ENCODE assay signal across 25 cellular contexts in the genomic region with DNA sequence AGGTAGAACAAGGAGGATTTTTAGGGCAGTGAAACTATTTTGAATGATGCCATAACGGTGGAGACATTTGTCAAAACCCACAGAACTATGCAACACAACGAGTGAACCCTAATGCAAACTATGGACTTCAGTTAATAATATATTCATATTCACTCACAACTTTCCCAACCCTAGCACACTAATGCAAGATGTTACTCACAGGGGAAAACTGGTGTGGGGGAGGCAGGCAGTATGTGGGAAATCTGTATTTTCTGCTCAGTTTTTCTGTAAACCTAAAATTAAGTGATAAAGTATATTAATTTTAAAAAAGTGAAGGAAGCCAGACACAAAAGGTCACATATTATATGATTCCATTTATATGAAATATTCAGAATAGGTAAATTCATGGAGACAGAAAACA.
"Had no signal": no experiment of that assay in that cellular context is flagged by ENCODE, and none has a peak within 500 bp of the region (broad histone marks: within the 10 kb centered on the region; RNA-seq: fewer than 3 reads in every experiment).

No MANE protein-coding gene starts in this region.

- H3K9me3 Mint-ChIP-seq: activated naive CD4-positive, alpha-beta T cell treated with anti-CD3 and anti-CD28 coated beads, Interleukin-2, amount 10 ng/mL, durations not matched to agents 7 days and 5 days; activated naive CD8-positive, alpha-beta T cell treated with anti-CD3 and anti-CD28 coated beads, Interleukin-2, amount 50 U/mL, for 24 hours; immature natural killer cell; naive B cell; neural crest cell; stimulated activated naive CD8-positive, alpha-beta T cell treated with anti-CD3 and anti-CD28 coated beads, Interleukin-15, Interleukin-2, amounts not matched to agents 100 ng/mL and 50 ng/mL, for 24 hours had no signal

- DNase-seq: activated CD4-positive, alpha-beta T cell treated with anti-CD3 and anti-CD28 coated beads for 4 hours; activated CD4-positive, alpha-beta T cell treated with anti-CD3 and anti-CD28 coated beads, Interleukin-2, amount 50 U/mL, for 48 hours; activated CD4-positive, CD25-positive, alpha-beta regulatory T cell; activated naive CD4-positive, alpha-beta T cell treated with anti-CD3 and anti-CD28 coated beads, Interleukin-2, amount 10 ng/mL, durations not matched to agents 7 days and 5 days; activated naive CD8-positive, alpha-beta T cell treated with anti-CD3 and anti-CD28 coated beads, Interleukin-2, amount 50 U/mL, for 24 hours; activated T-cell treated with anti-CD3 and anti-CD28 coated beads, Interleukin-2, amount 50 U/mL, for 48 hours; anterior cingulate cortex; body of pancreas; foreskin keratinocyte; immature natural killer cell; naive B cell; occipital lobe; retina; sigmoid colon; stimulated activated CD4-positive, alpha-beta T cell treated with anti-CD3 and anti-CD28 coated beads, Interleukin-2, amount 100 ng/mL, for 48 hours; stimulated activated CD8-positive, alpha-beta memory T cell treated with anti-CD3 and anti-CD28 coated beads, Interleukin-4, amount 100 ng/mL, for 48 hours; substantia nigra; T1000; uterus had no signal

- H3K4me3 Mint-ChIP-seq: activated naive CD4-positive, alpha-beta T cell treated with anti-CD3 and anti-CD28 coated beads, Interleukin-2, amount 10 ng/mL, durations not matched to agents 7 days and 5 days; activated naive CD8-positive, alpha-beta T cell treated with anti-CD3 and anti-CD28 coated beads, Interleukin-2, amount 50 U/mL, for 24 hours; immature natural killer cell; naive B cell; neural crest cell; stimulated activated naive CD8-positive, alpha-beta T cell treated with anti-CD3 and anti-CD28 coated beads, Interleukin-15, Interleukin-2, amounts not matched to agents 100 ng/mL and 50 ng/mL, for 24 hours had no signal

- H3K27me3 Mint-ChIP-seq: activated naive CD4-positive, alpha-beta T cell treated with anti-CD3 and anti-CD28 coated beads, Interleukin-2, amount 10 ng/mL, durations not matched to agents 7 days and 5 days; activated naive CD8-positive, alpha-beta T cell treated with anti-CD3 and anti-CD28 coated beads, Interleukin-2, amount 50 U/mL, for 24 hours; naive B cell; stimulated activated naive CD8-positive, alpha-beta T cell treated with anti-CD3 and anti-CD28 coated beads, Interleukin-15, Interleukin-2, amounts not matched to agents 100 ng/mL and 50 ng/mL, for 24 hours had no signal

- H3K27ac ChIP-seq: body of pancreas, cardiac muscle cell, foreskin keratinocyte, tibial nerve had no signal

- ATAC-seq: activated naive CD8-positive, alpha-beta T cell treated with anti-CD3 and anti-CD28 coated beads, Interleukin-2, amount 50 U/mL, for 24 hours; body of pancreas; foreskin keratinocyte; left lobe of liver had no signal

- H3K36me3 Mint-ChIP-seq: activated naive CD4-positive, alpha-beta T cell treated with anti-CD3 and anti-CD28 coated beads, Interleukin-2, amount 10 ng/mL, durations not matched to agents 7 days and 5 days had no signal

- H3K27me3 ChIP-seq: body of pancreas, cardiac muscle cell, foreskin keratinocyte, sigmoid colon, tibial nerve, uterus had no signal

- H3K27ac Mint-ChIP-seq: activated naive CD4-positive, alpha-beta T cell treated with anti-CD3 and anti-CD28 coated beads, Interleukin-2, amount 10 ng/mL, durations not matched to agents 7 days and 5 days; activated naive CD8-positive, alpha-beta T cell treated with anti-CD3 and anti-CD28 coated beads, Interleukin-2, amount 50 U/mL, for 24 hours; immature natural killer cell; stimulated activated naive CD8-positive, alpha-beta T cell treated with anti-CD3 and anti-CD28 coated beads, Interleukin-15, Interleukin-2, amounts not matched to agents 100 ng/mL and 50 ng/mL, for 24 hours had no signal

- H3K4me3 ChIP-seq: body of pancreas, cardiac muscle cell, lung, sigmoid colon, tibial nerve, uterus had no signal

- H3K9me3 ChIP-seq: body of pancreas, sigmoid colon, tibial nerve, uterus had no signal

- H3K36me3 ChIP-seq: cardiac muscle cell, sigmoid colon, uterus had no signal
